ENCODE assay signal across 13 cellular contexts in genomic region chr16:86387461-86388440, GRCh38.
A peak's percentile ranks its signal among the peaks of the same experiment; 100 is the strongest.
DNase-seq lines count a peak whose midpoint lies in the region; ATAC-seq, FAIRE-seq and TF ChIP-seq lines count a peak whose summit lies in the region.
"Had no signal": no experiment of that assay in that cellular context is flagged by ENCODE, and none has a peak within 500 bp of the region (broad histone marks: within the 10 kb centered on the region; RNA-seq: fewer than 3 reads in every experiment).

No MANE protein-coding gene starts in this region.

- no peak overlapping the region for H3K4me3 Mint-ChIP-seq in natural killer cell treated with Interleukin-12 subunit alpha and Interleukin-12 subunit beta and Interleukin-15 and Interleukin-18, amount 100 ng/mL, for 72 hours
- H3K4me3 Mint-ChIP-seq in natural killer cell: no peak overlapping the region
- H3K4me3 Mint-ChIP-seq: CD4-positive, alpha-beta memory T cell had no signal

- H3K27me3 Mint-ChIP-seq in natural killer cell treated with Interleukin-12 subunit alpha and Interleukin-12 subunit beta and Interleukin-15 and Interleukin-18, amount 100 ng/mL, for 72 hours: peaks cover 16 to 38% of the 10 kb centered on the region in 2 donors
- H3K27me3 Mint-ChIP-seq in natural killer cell (ENCODE audit: low read depth in 2 of 2): peaks cover 8 to 20% of the 10 kb centered on the region in 2 donors

- no peaks in the 10 kb centered on the region for H3K36me3 Mint-ChIP-seq in natural killer cell treated with Interleukin-12 subunit alpha and Interleukin-12 subunit beta and Interleukin-15 and Interleukin-18, amount 100 ng/mL, for 72 hours
- H3K36me3 Mint-ChIP-seq in natural killer cell: no peaks in the 10 kb centered on the region
- H3K36me3 Mint-ChIP-seq: CD4-positive, alpha-beta memory T cell had no signal

- H3K9ac ChIP-seq in fibroblast of lung (ENCODE audit: insufficient read depth, low read length): no peak overlapping the region

- ATAC-seq in natural killer cell treated with Interleukin-12 subunit alpha and Interleukin-12 subunit beta and Interleukin-15 and Interleukin-18, amount 100 ng/mL, for 72 hours: no peak
- no peak for ATAC-seq in natural killer cell

- TF ChIP-seq CTCF in natural killer cell (IDR thresholded peaks at IDR 0.05): no peak
- TF ChIP-seq CTCF in fibroblast of lung (conservative IDR thresholded peaks at IDR 0.05 in 1 of 2, IDR thresholded peaks at IDR 0.05 in 1 of 2; ENCODE audit: low read depth in 1 of 2, low read length in 2 of 2): no peak

- H2AFZ ChIP-seq in fibroblast of lung (ENCODE audit: low read length): no peak overlapping the region

- H3K27ac Mint-ChIP-seq in natural killer cell treated with Interleukin-12 subunit alpha and Interleukin-12 subunit beta and Interleukin-15 and Interleukin-18, amount 100 ng/mL, for 72 hours: no peak overlapping the region
- H3K27ac Mint-ChIP-seq in natural killer cell: no peak overlapping the region
- H3K27ac Mint-ChIP-seq: CD4-positive, alpha-beta memory T cell had no signal

- H3K4me3 ChIP-seq in SJCRH30 (no peak overlapping the region), fibroblast of lung (replicated peaks in 1 of 4; ENCODE audit: control extremely low read depth in 1 of 4, insufficient read depth in 1 of 4, low read depth in 3 of 4, low read length in 4 of 4) (no peak overlapping the region)
- H3K4me3 ChIP-seq: ovary had no signal

- H3K9me3 Mint-ChIP-seq in natural killer cell treated with Interleukin-12 subunit alpha and Interleukin-12 subunit beta and Interleukin-15 and Interleukin-18, amount 100 ng/mL, for 72 hours: no peaks in the 10 kb centered on the region
- no peaks in the 10 kb centered on the region for H3K9me3 Mint-ChIP-seq in natural killer cell

- intact Hi-C loops in natural killer cell (cut with micrococcal nuclease): no loop called here

- no peaks in the 10 kb centered on the region for H4K20me1 ChIP-seq in fibroblast of lung (ENCODE audit: control insufficient read depth, extremely low read depth, insufficient read depth, low read length)

- H3K27me3 ChIP-seq in SJCRH30: no peaks in the 10 kb centered on the region
- no peaks in the 10 kb centered on the region for H3K27me3 ChIP-seq in fibroblast of lung (ENCODE audit: control insufficient read depth, insufficient read depth, low read length)
- H3K27me3 ChIP-seq: ovary had no signal

- FAIRE-seq in urothelium cell line (lab: Jason Lieb, UNC): peak; percentile 71

- DNase-seq in natural killer cell treated with Interleukin-12 subunit alpha and Interleukin-12 subunit beta and Interleukin-15 and Interleukin-18, amount 100 ng/mL, for 72 hours (ENCODE audit: low spot score): peak; percentile 35
- DNase-seq in natural killer cell (no peak), SJCRH30 (peak; percentile 53 to 59), fibroblast of lung (ENCODE audit: low read depth in 2 of 2) (peak; percentile 98 to 100), urothelium cell line (ENCODE audit: low spot score) (peak; percentile 89), inferior parietal cortex (ENCODE audit: extremely low spot score) (no peak), cerebellar cortex (ENCODE audit: low spot score) (no peak), NCI-H69 (lab: John Stamatoyannopoulos, UW) (no peak)
- DNase-seq: caudate nucleus; CD4-positive, alpha-beta memory T cell; NCI-H1092 treated with DMSO at 0.1 percent for 48 hours; ovary; Right ventricle myocardium superior had no signal

- H3K79me2 ChIP-seq in fibroblast of lung (ENCODE audit: control insufficient read depth, insufficient read depth, low read length): no peaks in the 10 kb centered on the region

- no peak overlapping the region for H3K4me2 ChIP-seq in fibroblast of lung (ENCODE audit: extremely low read depth, insufficient read depth, low read length)

- H3K4me1 ChIP-seq in SJCRH30 (peaks cover 15% of the 10 kb centered on the region; the same call in 1 of the 2 replicates), fibroblast of lung (ENCODE audit: control insufficient read depth, extremely low read depth, insufficient read depth, low read length) (peaks cover 29% of the 10 kb centered on the region)

- H3K36me3 ChIP-seq in SJCRH30 (no peaks in the 10 kb centered on the region), fibroblast of lung (ENCODE audit: control insufficient read depth, insufficient read depth, low read length) (no peaks in the 10 kb centered on the region)
- H3K36me3 ChIP-seq: ovary had no signal

- no peaks in the 10 kb centered on the region for H3K4me1 Mint-ChIP-seq in natural killer cell treated with Interleukin-12 subunit alpha and Interleukin-12 subunit beta and Interleukin-15 and Interleukin-18, amount 100 ng/mL, for 72 hours (ENCODE audit: low read depth in 2 of 2)
- H3K4me1 Mint-ChIP-seq in natural killer cell: no peaks in the 10 kb centered on the region
- H3K4me1 Mint-ChIP-seq: CD4-positive, alpha-beta memory T cell had no signal

- H3K9me3 ChIP-seq in SJCRH30 (replicated peaks) (no peaks in the 10 kb centered on the region), fibroblast of lung (ENCODE audit: control insufficient read depth, insufficient read depth, low read depth, low read length) (no peaks in the 10 kb centered on the region)

- H3K27ac ChIP-seq in SJCRH30 (no peak overlapping the region), fibroblast of lung (ENCODE audit: insufficient read depth, low read length) (peak overlapping the region; percentile 81)
- H3K27ac ChIP-seq: ovary had no signal

Comparison
In these comparisons a context has a peak if more than half of its experiments do, and no peak if none do; other contexts are left out.
1. DNase-seq: peak in natural killer cell treated with Interleukin-12 subunit alpha and Interleukin-12 subunit beta and Interleukin-15 and Interleukin-18, amount 100 ng/mL, for 72 hours (single experiment), SJCRH30 (2 of 2), fibroblast of lung (2 of 2) and urothelium cell line (single experiment); none in natural killer cell (single experiment), inferior parietal cortex (single experiment), cerebellar cortex (single experiment) and NCI-H69 (single experiment).